1 cellular context compared by ENCODE assay signal in the genomic region with DNA sequence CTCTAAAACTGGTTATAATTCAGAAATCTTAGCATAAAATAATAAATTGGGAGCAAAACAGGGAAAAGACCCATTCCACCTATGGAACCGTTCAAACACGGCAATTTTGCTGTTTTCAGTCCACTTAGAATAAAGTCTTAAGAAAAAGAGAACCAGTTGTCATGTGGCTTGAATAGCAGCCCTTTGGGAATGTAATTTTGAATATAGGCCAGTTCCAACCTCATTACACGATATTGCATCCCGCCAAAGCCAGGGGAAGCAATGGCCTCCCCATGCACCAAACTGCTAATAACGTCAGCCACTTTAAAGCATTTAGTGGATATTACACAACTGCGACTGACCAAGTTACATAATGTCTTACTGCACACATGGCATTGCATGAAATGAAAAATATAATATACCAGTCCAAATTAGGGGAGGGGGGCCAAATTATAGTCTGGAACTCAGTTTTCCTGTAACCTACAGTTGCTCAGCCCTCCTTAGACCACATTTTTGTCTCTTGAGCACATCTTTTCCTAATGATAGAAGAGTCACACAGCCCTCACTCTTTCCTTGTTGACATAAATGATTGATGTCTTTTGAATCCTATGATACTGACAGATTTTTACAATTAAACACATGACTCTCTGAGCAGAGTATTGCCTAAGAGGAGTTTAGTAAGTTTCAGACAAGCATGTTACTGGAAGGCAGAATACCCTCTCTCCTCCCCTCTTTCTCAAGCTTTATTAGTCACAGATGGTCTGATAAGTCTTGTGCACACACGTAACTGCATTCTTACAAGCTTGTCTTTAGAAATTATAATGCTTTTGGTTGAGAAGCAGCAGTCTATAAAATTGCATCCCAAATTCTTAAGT.
TF ChIP-seq lines count a peak whose summit lies in the region.

No MANE protein-coding gene starts in this region.

TF ChIP-seq in endothelial cell of umbilical vein, 7 proteins besides CTCF, POLR2A, EP300 and RAD21 (continued from another document):
- TF ChIP-seq, protein P1, sequence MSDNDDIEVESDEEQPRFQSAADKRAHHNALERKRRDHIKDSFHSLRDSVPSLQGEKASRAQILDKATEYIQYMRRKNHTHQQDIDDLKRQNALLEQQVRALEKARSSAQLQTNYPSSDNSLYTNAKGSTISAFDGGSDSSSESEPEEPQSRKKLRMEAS (IDR thresholded peaks at IDR 0.05; ENCODE audit: insufficient read depth, insufficient read length), result no peak
